Comparison of ENCODE assay signal across 17 cellular contexts in genomic region chr4:8747467-8747841, GRCh38.
DNase-seq lines count a peak whose midpoint lies in the region; ATAC-seq and TF ChIP-seq lines count a peak whose summit lies in the region.
"Had no signal": no experiment of that assay in that cellular context is flagged by ENCODE, and none has a peak within 500 bp of the region (broad histone marks: within the 10 kb centered on the region; RNA-seq: fewer than 3 reads in every experiment).

No MANE protein-coding gene starts in this region.

- TF ChIP-seq CTCF in natural killer cell (IDR thresholded peaks at IDR 0.05) = no peak

- DNase-seq in natural killer cell treated with Interleukin-12 subunit alpha and Interleukin-12 subunit beta and Interleukin-15 and Interleukin-18, amount 100 ng/mL, for 72 hours (ENCODE audit: low spot score) = peak; percentile 54
- DNase-seq in natural killer cell = no peak
- peak; percentile 54 for DNase-seq in islet precursor cell
- peak in 6 of 10 donors; percentile 6 to 83 (median 35) for DNase-seq in posterior cingulate gyrus
- no peak for DNase-seq in sciatic nerve (ENCODE audit: low spot score)
- DNase-seq: ACHN, C1 segment of cervical spinal cord, DMS79, IMR-90, NCI-H1417 treated with DMSO at 0.1 percent for 48 hours, NCI-H187 treated with DMSO at 0.1 percent for 48 hours, NCI-H2227 treated with DMSO at 0.1 percent for 48 hours, NCI-H524, NCI-H82, SIG-M5 had no signal

- H3K36me3 Mint-ChIP-seq in natural killer cell treated with Interleukin-12 subunit alpha and Interleukin-12 subunit beta and Interleukin-15 and Interleukin-18, amount 100 ng/mL, for 72 hours = no peaks in the 10 kb centered on the region
- no peaks in the 10 kb centered on the region for H3K36me3 Mint-ChIP-seq in natural killer cell

- H3K4me3 Mint-ChIP-seq in natural killer cell treated with Interleukin-12 subunit alpha and Interleukin-12 subunit beta and Interleukin-15 and Interleukin-18, amount 100 ng/mL, for 72 hours = no peak overlapping the region
- no peak overlapping the region for H3K4me3 Mint-ChIP-seq in natural killer cell

- intact Hi-C loops in natural killer cell (cut with micrococcal nuclease) (no loop called here), posterior cingulate gyrus (cut with DNase I) (no loop called here), sciatic nerve (cut with DNase I) (no loop called here)

- ATAC-seq in natural killer cell treated with Interleukin-12 subunit alpha and Interleukin-12 subunit beta and Interleukin-15 and Interleukin-18, amount 100 ng/mL, for 72 hours = no peak
- no peak for ATAC-seq in natural killer cell
- no peak for ATAC-seq in HG03045 (IDR thresholded peaks at IDR 0.05; ENCODE audit: unreplicated experiment)
- ATAC-seq in GM21825 (IDR thresholded peaks at IDR 0.05; ENCODE audit: unreplicated experiment) = no peak
- ATAC-seq in sciatic nerve = no peak

- H3K9me3 Mint-ChIP-seq in natural killer cell treated with Interleukin-12 subunit alpha and Interleukin-12 subunit beta and Interleukin-15 and Interleukin-18, amount 100 ng/mL, for 72 hours = peaks cover 8% of the 10 kb centered on the region
- no peaks in the 10 kb centered on the region for H3K9me3 Mint-ChIP-seq in natural killer cell

- H3K27me3 Mint-ChIP-seq in natural killer cell treated with Interleukin-12 subunit alpha and Interleukin-12 subunit beta and Interleukin-15 and Interleukin-18, amount 100 ng/mL, for 72 hours = peaks cover 10 to 11% of the 10 kb centered on the region in 2 donors
- peaks cover 0 to 3% of the 10 kb centered on the region in 2 donors for H3K27me3 Mint-ChIP-seq in natural killer cell (ENCODE audit: low read depth in 2 of 2)

- H3K4me1 Mint-ChIP-seq in natural killer cell treated with Interleukin-12 subunit alpha and Interleukin-12 subunit beta and Interleukin-15 and Interleukin-18, amount 100 ng/mL, for 72 hours (ENCODE audit: low read depth in 2 of 2) = peaks cover 0 to 4% of the 10 kb centered on the region in 2 donors
- no peaks in the 10 kb centered on the region for H3K4me1 Mint-ChIP-seq in natural killer cell

- H3K27ac Mint-ChIP-seq in natural killer cell treated with Interleukin-12 subunit alpha and Interleukin-12 subunit beta and Interleukin-15 and Interleukin-18, amount 100 ng/mL, for 72 hours = no peak overlapping the region
- H3K27ac Mint-ChIP-seq in natural killer cell = no peak overlapping the region

Comparison
In these comparisons a context has a peak if more than half of its experiments do, and no peak if none do; other contexts are left out.
1. DNase-seq: peak in natural killer cell treated with Interleukin-12 subunit alpha and Interleukin-12 subunit beta and Interleukin-15 and Interleukin-18, amount 100 ng/mL, for 72 hours (single experiment), islet precursor cell (single experiment) and posterior cingulate gyrus (6 of 10); none in natural killer cell (single experiment) and sciatic nerve (single experiment).